ENCODE assay signal across 11 cellular contexts in genomic region chr7:105448181-105448580, GRCh38. TPM values are rescaled to one million over a fixed set of nuclear protein-coding genes. Genes with fewer than 3 reads are reported as not detected.
DNase-seq lines count a peak whose midpoint lies in the region; ATAC-seq and FAIRE-seq lines count a peak whose summit lies in the region.
"Had no signal": no experiment of that assay in that cellular context is flagged by ENCODE, and none has a peak within 500 bp of the region (broad histone marks: within the 10 kb centered on the region; RNA-seq: fewer than 3 reads in every experiment).

No MANE protein-coding gene starts in this region.

- no peak for FAIRE-seq in small intestine (lab: Jason Lieb, UNC)

- no peaks in the 10 kb centered on the region for H3K9me3 ChIP-seq in small intestine (ENCODE audit: control insufficient read depth, low read depth)
- H3K9me3 ChIP-seq: vagina had no signal

- DNase-seq in small intestine (peak; percentile 11), NCI-H187 (lab: John Stamatoyannopoulos, UW) (no peak), iPS-NIHi11 (ENCODE audit: low spot score) (no peak)
- DNase-seq in stimulated activated naive CD8-positive, alpha-beta T cell treated with anti-CD3 and anti-CD28 coated beads, Interleukin-15, Interleukin-2, amounts not matched to agents 100 U/mL and 50 U/mL, for 24 hours = no peak
- DNase-seq: activated naive CD8-positive, alpha-beta T cell treated with anti-CD3 and anti-CD28 coated beads for 36 hours; mesenchymal stem cell; NCI-H2029 treated with DMSO at 0.1 percent for 48 hours had no signal

- no peaks in the 10 kb centered on the region for H3K27me3 ChIP-seq in small intestine (ENCODE audit: control insufficient read depth in 2 of 2, insufficient read depth in 2 of 2, low read length in 2 of 2)
- H3K27me3 ChIP-seq: vagina had no signal

- no peaks in the 10 kb centered on the region for H3K4me1 ChIP-seq in small intestine (ENCODE audit: control insufficient read depth in 2 of 2, insufficient read depth in 1 of 2, low read depth in 1 of 2, low read length in 1 of 2)
- H3K4me1 ChIP-seq: vagina had no signal

- peak; percentile 79 for ATAC-seq in GM19035 (IDR thresholded peaks at IDR 0.05; ENCODE audit: unreplicated experiment)
- ATAC-seq in GM21723 (IDR thresholded peaks at IDR 0.05; ENCODE audit: unreplicated experiment) = peak; percentile 78
- peak; percentile 45 for ATAC-seq in HG03442 (IDR thresholded peaks at IDR 0.05; ENCODE audit: unreplicated experiment)
- ATAC-seq in stimulated activated naive CD8-positive, alpha-beta T cell treated with anti-CD3 and anti-CD28 coated beads, Interleukin-15, Interleukin-2, amounts not matched to agents 100 U/mL and 50 U/mL, for 24 hours = no peak

- WGBS in small intestine, 3 donors = 70 to 91% (median 74%) methylated on average over 8 of the region's 8 CpGs

- no peak overlapping the region for H3K4me3 ChIP-seq in small intestine (ENCODE audit: low read depth in 1 of 2, low read length in 2 of 2)
- H3K4me3 ChIP-seq: vagina had no signal

- H3K36me3 ChIP-seq in small intestine (ENCODE audit: control insufficient read depth in 2 of 2, insufficient read depth in 2 of 2, low read length in 2 of 2) = no peaks in the 10 kb centered on the region
- H3K36me3 ChIP-seq: vagina had no signal

- peak overlapping the region in 1 of 2 donors; percentile 52 for H3K27ac ChIP-seq in small intestine (ENCODE audit: low read depth in 1 of 2, low read length in 1 of 2)
- H3K27ac ChIP-seq: vagina had no signal

RNA-seq across cellular contexts. Expression of gene SRPK2, which starts 59.5 kb away (rescaled TPM):
- polyA plus RNA-seq in small intestine = 10 to 100 TPM; 12.2 to 14.3 (median 13.9) TPM
